8 cellular contexts compared by ENCODE assay signal in genomic region chr1:218585565-218586184, GRCh38.
DNase-seq lines count a peak whose midpoint lies in the region; ATAC-seq and TF ChIP-seq lines count a peak whose summit lies in the region.

No MANE protein-coding gene starts in this region.

- intact Hi-C loops in psoas muscle (cut with DNase I) = no loop called here

- H3K4me3 ChIP-seq in NT2/D1 (ENCODE audit: insufficient read length, low read depth) (no peak overlapping the region), psoas muscle (no peak overlapping the region)

- DNase-seq in H4 (ENCODE audit: low spot score) (peak; percentile 80), NT2/D1 (ENCODE audit: low read depth, low spot score) (peak; percentile 80), psoas muscle (no peak)
- no peak for DNase-seq in activated CD4-positive, alpha-beta T cell treated with anti-CD3 and anti-CD28 coated beads, Interleukin-2, amount 50 U/mL, for 1 hour
- DNase-seq in activated T-cell treated with anti-CD3 and anti-CD28 coated beads, Interleukin-2, amount 50 U/mL, for 1 hour = no peak

- H3K9ac ChIP-seq in NT2/D1 (ENCODE audit: insufficient read length, low read depth) = no peak overlapping the region

- H3K9me3 ChIP-seq in NT2/D1 (ENCODE audit: insufficient read depth, low read length) = peaks cover 12% of the 10 kb centered on the region; the same call in 1 of the 2 replicates
- H3K9me3 ChIP-seq in psoas muscle = no peaks in the 10 kb centered on the region

- ATAC-seq in esophagus mucosa (peak; percentile 89), psoas muscle (peak in 3 of 4 donors; percentile 33 to 67 (median 51)), GM19467 (IDR thresholded peaks at IDR 0.05; ENCODE audit: unreplicated experiment) (no peak), HG02938 (IDR thresholded peaks at IDR 0.05; ENCODE audit: unreplicated experiment) (no peak)

- TF ChIP-seq CTCF in psoas muscle (IDR thresholded peaks at IDR 0.05) = no peak

- WGBS in psoas muscle, 3 donors = 22 to 33% (median 26%) methylated on average over 9 of the region's 9 CpGs

- no peaks in the 10 kb centered on the region for H3K36me3 ChIP-seq in NT2/D1 (ENCODE audit: insufficient read depth, insufficient read length, low read length)
- H3K36me3 ChIP-seq in psoas muscle (ENCODE audit: insufficient read depth in 1 of 2, low read depth in 1 of 2) = no peaks in the 10 kb centered on the region

- H3K4me1 ChIP-seq in NT2/D1 (ENCODE audit: insufficient read depth, insufficient read length) = no peaks in the 10 kb centered on the region
- peaks cover 4% of the 10 kb centered on the region for H3K4me1 ChIP-seq in psoas muscle

- no peak overlapping the region for H3K27ac ChIP-seq in psoas muscle

- no peaks in the 10 kb centered on the region for H3K27me3 ChIP-seq in NT2/D1 (ENCODE audit: insufficient read depth, insufficient read length)
- no peaks in the 10 kb centered on the region for H3K27me3 ChIP-seq in psoas muscle (ENCODE audit: insufficient read depth in 3 of 3, low read length in 2 of 3)

Comparison
In these comparisons a context has a peak if more than half of its experiments do, and no peak if none do; other contexts are left out.
1. DNase-seq: peak in H4 (single experiment) and NT2/D1 (single experiment); none in psoas muscle (0 of 2), activated CD4-positive, alpha-beta T cell treated with anti-CD3 and anti-CD28 coated beads, Interleukin-2, amount 50 U/mL, for 1 hour (single experiment) and activated T-cell treated with anti-CD3 and anti-CD28 coated beads, Interleukin-2, amount 50 U/mL, for 1 hour (single experiment).
2. ATAC-seq: peak in esophagus mucosa (single experiment) and psoas muscle (3 of 4); none in GM19467 (single experiment) and HG02938 (single experiment).